5 cellular contexts compared by ENCODE assay signal in genomic region chr5:771871-772545, GRCh38. TPM values are rescaled to one million over a fixed set of nuclear protein-coding genes. Genes with fewer than 3 reads are reported as not detected.
"Had no signal": no experiment of that assay in that cellular context is flagged by ENCODE, and none has a peak within 500 bp of the region (broad histone marks: within the 10 kb centered on the region; RNA-seq: fewer than 3 reads in every experiment).

No MANE protein-coding gene starts in this region.

RNA-seq across cellular contexts. Expression of gene ZDHHC11B, which starts 12.5 kb away (rescaled TPM):
- total RNA-seq: endothelial cell of umbilical vein, epithelial cell of proximal tubule, foreskin keratinocyte, smooth muscle cell had no signal
- polyA plus RNA-seq: endothelial cell of umbilical vein, fibroblast of lung, foreskin keratinocyte, smooth muscle cell had no signal
